14 cellular contexts compared by ENCODE assay signal in genomic region chr6:28725890-28726348, GRCh38.
DNase-seq lines count a peak whose midpoint lies in the region; ATAC-seq and TF ChIP-seq lines count a peak whose summit lies in the region.
"Had no signal": no experiment of that assay in that cellular context is flagged by ENCODE, and none has a peak within 500 bp of the region (broad histone marks: within the 10 kb centered on the region; RNA-seq: fewer than 3 reads in every experiment).

No MANE protein-coding gene starts in this region.

- intact Hi-C loops in PC-3 (cut with micrococcal nuclease) = no loop called here
- intact Hi-C loops in naive thymus-derived CD4-positive, alpha-beta T cell (cut with micrococcal nuclease) = no loop called here

- no peak overlapping the region for H3K27ac ChIP-seq in PC-3 (ENCODE audit: low read length)
- H3K27ac ChIP-seq in naive thymus-derived CD4-positive, alpha-beta T cell (ENCODE audit: low read depth, low read length) = no peak overlapping the region
- H3K27ac ChIP-seq: 22Rv1, upper lobe of right lung had no signal

- POLR2A ChIA-PET in PC-3 (lab: Charles Lee; ENCODE audit: unreplicated experiment) = no interaction called here
- POLR2A ChIA-PET in naive thymus-derived CD4-positive, alpha-beta T cell (lab: Charles Lee) = no interaction called here

- no TSS peak for BruUV-seq in PC-3 (replicated peaks; lab: Mats Ljungman, UMichigan)

- DNase-seq in DMS53 (lab: John Stamatoyannopoulos, UW) = peak; percentile 6
- no peak for DNase-seq in DMS53 treated with DMSO at 0.1 percent for 48 hours (lab: John Stamatoyannopoulos, UW; ENCODE audit: unreplicated experiment)
- DNase-seq in HFF-Myc (ENCODE audit: extremely low read depth, low read depth) = peak; percentile 25
- peak; percentile 64 for DNase-seq in PC-3
- peak; percentile 63 for DNase-seq in fibroblast of mammary gland (ENCODE audit: low read depth)
- DNase-seq in naive thymus-derived CD4-positive, alpha-beta T cell = no peak
- DNase-seq in 8988T = no peak
- DNase-seq: activated T-cell treated with anti-CD3 and anti-CD28 coated beads, Interleukin-2, amount 50 U/mL, for 1 hour; amniotic stem cell; COR-L47; posterior cingulate gyrus; upper lobe of right lung had no signal

- H4K20me1 ChIP-seq in PC-3 (ENCODE audit: low read length) = no peaks in the 10 kb centered on the region

- H3K9me3 ChIP-seq in PC-3 (ENCODE audit: low read length) = no peaks in the 10 kb centered on the region
- H3K9me3 ChIP-seq in naive thymus-derived CD4-positive, alpha-beta T cell (ENCODE audit: control insufficient read depth in 2 of 3, low read length in 3 of 3) = peaks cover 0 to 14% (median 0%) of the 10 kb centered on the region in 3 experiments
- H3K9me3 ChIP-seq: upper lobe of right lung had no signal

- H3K4me3 Mint-ChIP-seq in naive thymus-derived CD4-positive, alpha-beta T cell = no peak overlapping the region

- H3K27me3 Mint-ChIP-seq in naive thymus-derived CD4-positive, alpha-beta T cell = peaks cover 70 to 98% (median 95%) of the 10 kb centered on the region in 5 donors

- peaks cover 2 to 56% (median 22%) of the 10 kb centered on the region in 11 donors for H3K9me3 Mint-ChIP-seq in naive thymus-derived CD4-positive, alpha-beta T cell

- H2AFZ ChIP-seq in PC-3 (ENCODE audit: low read length) = no peak overlapping the region

- no peaks in the 10 kb centered on the region for H3K79me2 ChIP-seq in PC-3 (ENCODE audit: low read length)

- H3K9me2 ChIP-seq in PC-3 (replicated peaks; ENCODE audit: low read length) = no peaks in the 10 kb centered on the region

- H3F3A ChIP-seq in PC-3 (ENCODE audit: low read length, unreplicated experiment) = no peaks in the 10 kb centered on the region

- peaks cover 0 to 13% (median 0%) of the 10 kb centered on the region in 5 donors for H3K36me3 Mint-ChIP-seq in naive thymus-derived CD4-positive, alpha-beta T cell

- H3K9ac ChIP-seq in PC-3 (ENCODE audit: low read length) = no peak overlapping the region

- H3K4me2 ChIP-seq in PC-3 (ENCODE audit: low read length) = peak overlapping the region; percentile 32

- no peaks in the 10 kb centered on the region for H3K36me3 ChIP-seq in PC-3 (ENCODE audit: low read depth, low read length)
- H3K36me3 ChIP-seq in naive thymus-derived CD4-positive, alpha-beta T cell (ENCODE audit: control insufficient read depth in 2 of 3, insufficient read depth in 3 of 3, low read length in 3 of 3) = no peaks in the 10 kb centered on the region
- H3K36me3 ChIP-seq: upper lobe of right lung had no signal

- CTCF ChIA-PET in PC-3 (lab: Charles Lee) = no interaction called here
- CTCF ChIA-PET in naive thymus-derived CD4-positive, alpha-beta T cell (lab: Charles Lee) = no interaction called here

- TF ChIP-seq CTCF in HFF-Myc (IDR thresholded peaks at IDR 0.05; ENCODE audit: low read depth, low read length, missing control alignments) = no peak
- TF ChIP-seq CTCF in PC-3 (conservative IDR thresholded peaks at IDR 0.05; ENCODE audit: low read depth, low read length) = no peak
- TF ChIP-seq CTCF in fibroblast of mammary gland (conservative IDR thresholded peaks at IDR 0.05; ENCODE audit: control insufficient read depth, insufficient read depth, low read depth, low read length) = no peak

- ATAC-seq in PC-3 (no peak; the same call in 1 of the 2 replicates), HG02870 (IDR thresholded peaks at IDR 0.05; ENCODE audit: unreplicated experiment) (no peak)
- no peak for ATAC-seq in naive thymus-derived CD4-positive, alpha-beta T cell
- ATAC-seq: upper lobe of right lung had no signal

- H3K4me3 ChIP-seq in HFF-Myc (replicated peaks; ENCODE audit: low read depth, low read length) (no peak overlapping the region), PC-3 (ENCODE audit: low read length) (0 out of 2 replicates have a peak overlapping the region, but pooled peaks have one; percentile 9), fibroblast of mammary gland (ENCODE audit: control insufficient read depth, low read depth, low read length) (no peak overlapping the region)
- H3K4me3 ChIP-seq in naive thymus-derived CD4-positive, alpha-beta T cell (ENCODE audit: low read length) = no peak overlapping the region
- H3K4me3 ChIP-seq: upper lobe of right lung had no signal

- H3K27ac Mint-ChIP-seq in naive thymus-derived CD4-positive, alpha-beta T cell = no peak overlapping the region

- H3K4me1 ChIP-seq in PC-3 (ENCODE audit: insufficient read depth, low read length) = no peaks in the 10 kb centered on the region
- peaks cover 3 to 5% of the 10 kb centered on the region in 2 donors for H3K4me1 ChIP-seq in naive thymus-derived CD4-positive, alpha-beta T cell (ENCODE audit: control insufficient read depth in 2 of 2, insufficient read depth in 2 of 2, low read length in 2 of 2)
- H3K4me1 ChIP-seq: upper lobe of right lung had no signal

- no peaks in the 10 kb centered on the region for H3K27me3 ChIP-seq in PC-3 (ENCODE audit: low read length)
- peaks cover 4 to 18% of the 10 kb centered on the region in 2 donors for H3K27me3 ChIP-seq in naive thymus-derived CD4-positive, alpha-beta T cell (ENCODE audit: control insufficient read depth in 2 of 2, insufficient read depth in 2 of 2, low read length in 2 of 2)

- peaks cover 9 to 26% (median 20%) of the 10 kb centered on the region in 7 donors for H3K4me1 Mint-ChIP-seq in naive thymus-derived CD4-positive, alpha-beta T cell

Comparison
In these comparisons a context has a peak if more than half of its experiments do, and no peak if none do; other contexts are left out.
1. DNase-seq: peak in DMS53 (single experiment), HFF-Myc (single experiment), PC-3 (single experiment) and fibroblast of mammary gland (single experiment); none in DMS53 treated with DMSO at 0.1 percent for 48 hours (single experiment), naive thymus-derived CD4-positive, alpha-beta T cell (0 of 9) and 8988T (single experiment).